8 cellular contexts compared by ENCODE assay signal in genomic region chr4:1520795-1521576, GRCh38.
DNase-seq lines count a peak whose midpoint lies in the region; ATAC-seq and TF ChIP-seq lines count a peak whose summit lies in the region.
"Not testable (repeated sequence)": the region's sequence is repeated elsewhere in the genome, so short reads cannot be mapped to it uniquely, and the experiment has no call there.

No MANE protein-coding gene starts in this region.

- not testable (repeated sequence) for H3K9me3 Mint-ChIP-seq in activated T-cell treated with anti-CD3 and anti-CD28 coated beads, Interleukin-2, amount 50 U/mL, for 4 hours; dendritic cell treated with granulocyte-macrophage colony-stimulating factor and Interleukin-4, amounts not matched to agents 40 ng/mL and 50 ng/mL, for 4 days; stimulated activated naive B cell treated with anti-CD40 and anti-IgM and Interleukin-4, amounts not matched to agents 10 μg/mL and 1 μg/mL and 100 μg/mL, for 72 hours
- H3K9me3 Mint-ChIP-seq in nephron = peaks cover 24% of the 10 kb centered on the region

- not testable (repeated sequence) for H3K27me3 ChIP-seq in BJ (ENCODE audit: control insufficient read depth, insufficient read depth, low read length); iPS-18a (ENCODE audit: control insufficient read depth, insufficient read depth, low read length)
- H3K27me3 ChIP-seq in HUES48 (ENCODE audit: control insufficient read depth, insufficient read depth, low read length) = peaks cover 26% of the 10 kb centered on the region

- intact Hi-C loops in dendritic cell treated with granulocyte-macrophage colony-stimulating factor and Interleukin-4, amounts not matched to agents 40 ng/mL and 50 ng/mL, for 4 days (cut with micrococcal nuclease) = not testable (repeated sequence)

- not testable (repeated sequence) for H3K27ac ChIP-seq in HUES48 (ENCODE audit: low read depth, low read length); iPS-18a (ENCODE audit: low read length)
- H3K27ac ChIP-seq in RWPE1 = peak overlapping the region; percentile 82

- peak; percentile 34 to 69 for ATAC-seq in activated T-cell treated with anti-CD3 and anti-CD28 coated beads, Interleukin-2, amount 50 U/mL, for 4 hours
- peak; percentile 59 to 61 for ATAC-seq in stimulated activated naive B cell treated with anti-CD40 and anti-IgM and Interleukin-4, amounts not matched to agents 10 μg/mL and 1 μg/mL and 100 μg/mL, for 72 hours (replicated peaks)

- peak overlapping the region; percentile 59 for H3K4me3 Mint-ChIP-seq in activated T-cell treated with anti-CD3 and anti-CD28 coated beads, Interleukin-2, amount 50 U/mL, for 4 hours
- H3K4me3 Mint-ChIP-seq in dendritic cell treated with granulocyte-macrophage colony-stimulating factor and Interleukin-4, amounts not matched to agents 40 ng/mL and 50 ng/mL, for 4 days = peak overlapping the region; percentile 55
- H3K4me3 Mint-ChIP-seq in nephron = peak overlapping the region; percentile 35 to 65 (median 53)
- peak overlapping the region; percentile 53 to 71 for H3K4me3 Mint-ChIP-seq in stimulated activated naive B cell treated with anti-CD40 and anti-IgM and Interleukin-4, amounts not matched to agents 10 μg/mL and 1 μg/mL and 100 μg/mL, for 72 hours

- H3K4me1 ChIP-seq in HUES48 (ENCODE audit: control insufficient read depth, insufficient read depth, low read length); iPS-18a (ENCODE audit: control insufficient read depth, low read depth, low read length): not testable (repeated sequence)

- not testable (repeated sequence) for H3K9me3 ChIP-seq in HUES48 (ENCODE audit: control insufficient read depth, insufficient read depth, low read length); iPS-18a (ENCODE audit: control insufficient read depth, low read depth, low read length)

- not testable (repeated sequence) for H3K9ac ChIP-seq in HUES48 (ENCODE audit: low read depth, low read length); iPS-18a (ENCODE audit: low read length)

- DNase-seq in BJ (ENCODE audit: low read depth); activated T-cell treated with anti-CD3 and anti-CD28 coated beads, Interleukin-2, amount 50 U/mL, for 4 hours; stimulated activated naive B cell treated with anti-CD40 and anti-IgM and Interleukin-4, amounts not matched to agents 10 μg/mL and 1 μg/mL and 100 μg/mL, for 72 hours: not testable (repeated sequence)
- peak; percentile 52 for DNase-seq in RWPE1 (ENCODE audit: low spot score)

- H3K36me3 ChIP-seq in BJ (ENCODE audit: control insufficient read depth, insufficient read depth, low read length); HUES48 (ENCODE audit: control insufficient read depth, insufficient read depth, low read length); iPS-18a (ENCODE audit: control insufficient read depth, low read depth, low read length): not testable (repeated sequence)

- not testable (repeated sequence) for H3K4me1 Mint-ChIP-seq in activated T-cell treated with anti-CD3 and anti-CD28 coated beads, Interleukin-2, amount 50 U/mL, for 4 hours (ENCODE audit: low read depth); dendritic cell treated with granulocyte-macrophage colony-stimulating factor and Interleukin-4, amounts not matched to agents 40 ng/mL and 50 ng/mL, for 4 days (ENCODE audit: low read depth); nephron; stimulated activated naive B cell treated with anti-CD40 and anti-IgM and Interleukin-4, amounts not matched to agents 10 μg/mL and 1 μg/mL and 100 μg/mL, for 72 hours

- peaks cover 41% of the 10 kb centered on the region for H3K27me3 Mint-ChIP-seq in activated T-cell treated with anti-CD3 and anti-CD28 coated beads, Interleukin-2, amount 50 U/mL, for 4 hours (ENCODE audit: low read depth)
- peaks cover 47% of the 10 kb centered on the region for H3K27me3 Mint-ChIP-seq in dendritic cell treated with granulocyte-macrophage colony-stimulating factor and Interleukin-4, amounts not matched to agents 40 ng/mL and 50 ng/mL, for 4 days
- peaks cover 50% of the 10 kb centered on the region for H3K27me3 Mint-ChIP-seq in nephron (ENCODE audit: low read depth)
- peaks cover 39 to 70% of the 10 kb centered on the region in 2 donors for H3K27me3 Mint-ChIP-seq in stimulated activated naive B cell treated with anti-CD40 and anti-IgM and Interleukin-4, amounts not matched to agents 10 μg/mL and 1 μg/mL and 100 μg/mL, for 72 hours

- CTCF ChIA-PET in BJ (lab: Yijun Ruan, JAX) = interaction anchor here (1.0 to 1.5 kb wide), 2 partner anchors 8 to 28 kb away, joined by 3 to 5 read pairs; no protein-coding TSS in a partner anchor
- CTCF ChIA-PET in RWPE1 (lab: Yijun Ruan, JAX) = not testable (repeated sequence)

- peak overlapping the region; percentile 23 for H3K4me3 ChIP-seq in BJ (ENCODE audit: low read depth, low read length)
- H3K4me3 ChIP-seq in HUES48 (ENCODE audit: low read depth, low read length) = peak overlapping the region; percentile 52
- H3K4me3 ChIP-seq in iPS-18a (ENCODE audit: low read length) = peak overlapping the region; percentile 44

- POLR2A ChIA-PET in BJ (lab: Charles Lee); RWPE1 (lab: Yijun Ruan, JAX; ENCODE audit: low non-redundant PET): not testable (repeated sequence)

- TF ChIP-seq CTCF in BJ (IDR thresholded peaks at IDR 0.05; ENCODE audit: insufficient read depth, low read depth, low read length); RWPE1 (conservative IDR thresholded peaks at IDR 0.05; ENCODE audit: low read depth); nephron (IDR thresholded peaks at IDR 0.05; ENCODE audit: unreplicated experiment in 3 of 3): not testable (repeated sequence)

- H3K27ac Mint-ChIP-seq in dendritic cell treated with granulocyte-macrophage colony-stimulating factor and Interleukin-4, amounts not matched to agents 40 ng/mL and 50 ng/mL, for 4 days; nephron; stimulated activated naive B cell treated with anti-CD40 and anti-IgM and Interleukin-4, amounts not matched to agents 10 μg/mL and 1 μg/mL and 100 μg/mL, for 72 hours: not testable (repeated sequence)

- H3K36me3 Mint-ChIP-seq in activated T-cell treated with anti-CD3 and anti-CD28 coated beads, Interleukin-2, amount 50 U/mL, for 4 hours (ENCODE audit: insufficient read depth); dendritic cell treated with granulocyte-macrophage colony-stimulating factor and Interleukin-4, amounts not matched to agents 40 ng/mL and 50 ng/mL, for 4 days (ENCODE audit: low read depth); nephron (ENCODE audit: low read depth); stimulated activated naive B cell treated with anti-CD40 and anti-IgM and Interleukin-4, amounts not matched to agents 10 μg/mL and 1 μg/mL and 100 μg/mL, for 72 hours: not testable (repeated sequence)
